In the genomic region with DNA sequence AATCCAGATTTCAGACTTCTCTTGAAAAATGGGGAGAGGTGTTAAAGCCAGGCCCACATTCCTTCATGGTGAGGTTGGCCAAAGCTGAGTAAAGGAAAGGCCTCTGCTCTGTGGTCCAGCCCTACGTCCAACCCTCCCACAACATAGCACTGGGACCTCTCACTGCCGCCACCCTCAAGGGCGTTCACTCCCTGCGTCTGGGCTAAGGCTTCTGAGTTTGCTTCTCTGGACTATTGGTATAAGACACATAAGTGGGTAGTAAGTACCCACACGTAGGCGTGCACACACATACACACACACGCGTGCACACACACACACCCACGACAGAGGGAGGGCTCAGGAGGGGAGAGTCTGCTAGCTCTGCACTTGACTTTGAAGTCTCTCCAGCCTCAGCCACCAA, we compare ENCODE assay signal across 17 cellular contexts.
A peak's percentile ranks its signal among the peaks of the same experiment; 100 is the strongest.
DNase-seq lines count a peak whose midpoint lies in the region; ATAC-seq, FAIRE-seq and TF ChIP-seq lines count a peak whose summit lies in the region.
"Had no signal": no experiment of that assay in that cellular context is flagged by ENCODE, and none has a peak within 500 bp of the region (broad histone marks: within the 10 kb centered on the region; RNA-seq: fewer than 3 reads in every experiment).

No MANE protein-coding gene starts in this region.

- H2AFZ ChIP-seq in astrocyte (ENCODE audit: low read depth, low read length): no peak overlapping the region
- H2AFZ ChIP-seq: GM23338 had no signal

- no peak for FAIRE-seq in astrocyte (lab: Jason Lieb, UNC)
- FAIRE-seq: GM12878 had no signal

- H3K9ac ChIP-seq in astrocyte (ENCODE audit: low read length): no peak overlapping the region

- no peaks in the 10 kb centered on the region for H3K36me3 Mint-ChIP-seq in astrocyte (ENCODE audit: low read depth, unreplicated experiment)
- peaks cover 20% of the 10 kb centered on the region for H3K36me3 Mint-ChIP-seq in nephron progenitor cell (ENCODE audit: low read depth)
- H3K36me3 Mint-ChIP-seq: CD14-positive monocyte had no signal

- H3K36me3 ChIP-seq in astrocyte (ENCODE audit: insufficient read depth, low read length): no peaks in the 10 kb centered on the region
- H3K36me3 ChIP-seq in heart right ventricle: no peaks in the 10 kb centered on the region

- ATAC-seq in heart right ventricle (peak in 5 of 8 donors; percentile 51 to 91 (median 69)), HG02763 (IDR thresholded peaks at IDR 0.05; ENCODE audit: unreplicated experiment) (no peak)
- ATAC-seq: GM12878, GM23338 had no signal

- H3K27me3 ChIP-seq in astrocyte (ENCODE audit: insufficient read depth, low read length) (no peaks in the 10 kb centered on the region), heart right ventricle (no peaks in the 10 kb centered on the region)

- intact Hi-C loops in heart right ventricle (cut with DNase I): no loop called here
- intact Hi-C loops in head of caudate nucleus (cut with DNase I): no loop called here

- TF ChIP-seq CTCF in astrocyte (IDR thresholded peaks at IDR 0.05; ENCODE audit: insufficient read depth, low read depth, low read length) (no peak), heart right ventricle (IDR thresholded peaks at IDR 0.05) (no peak), nephron progenitor cell (IDR thresholded peaks at IDR 0.05) (no peak)

- no peak overlapping the region for H3K4me2 ChIP-seq in astrocyte (ENCODE audit: low read length)
- H3K4me2 ChIP-seq: GM23338 had no signal

- H3K9me3 ChIP-seq in astrocyte (ENCODE audit: insufficient read depth, low read depth, low read length) (no peaks in the 10 kb centered on the region), heart right ventricle (no peaks in the 10 kb centered on the region)

- H3K4me3 ChIP-seq in astrocyte (ENCODE audit: insufficient read depth, low read depth, low read length) (no peak overlapping the region), heart right ventricle (no peak overlapping the region)
- H3K4me3 ChIP-seq: GM12878, GM23338 had no signal

- H3K4me1 Mint-ChIP-seq in astrocyte (ENCODE audit: low read depth, unreplicated experiment) (peaks cover 3% of the 10 kb centered on the region), nephron progenitor cell (peaks cover 14% of the 10 kb centered on the region)
- H3K4me1 Mint-ChIP-seq: CD14-positive monocyte had no signal

- H3K9me3 Mint-ChIP-seq in astrocyte (ENCODE audit: unreplicated experiment) (no peaks in the 10 kb centered on the region), nephron progenitor cell (no peaks in the 10 kb centered on the region)
- H3K9me3 Mint-ChIP-seq: CD14-positive monocyte, GM23338, HFFc6 had no signal

- DNase-seq in AG20443 (ENCODE audit: low spot score) (peak; percentile 59), astrocyte (ENCODE audit: low read depth) (peak; percentile 15), heart right ventricle (no peak), nephron progenitor cell (no peak), NAMALWA (ENCODE audit: low spot score) (no peak), GDM1 (lab: John Stamatoyannopoulos, UW) (no peak), head of caudate nucleus (no peak)
- DNase-seq: COR-L47, HFFc6, KG1, NCI-H1092 treated with DMSO at 0.1 percent for 48 hours, NCI-H1694 treated with DMSO at 0.1 percent for 48 hours had no signal

- no peaks in the 10 kb centered on the region for H3K79me2 ChIP-seq in astrocyte (ENCODE audit: insufficient read depth, low read length)

- H3K4me3 Mint-ChIP-seq in astrocyte (ENCODE audit: unreplicated experiment) (no peak overlapping the region), nephron progenitor cell (no peak overlapping the region)
- H3K4me3 Mint-ChIP-seq: CD14-positive monocyte, GM23338, HFFc6 had no signal

- H3K4me1 ChIP-seq in astrocyte (ENCODE audit: insufficient read depth, low read length) (no peaks in the 10 kb centered on the region), heart right ventricle (peaks cover 0 to 10% (median 0%) of the 10 kb centered on the region in 9 donors)

- H3K27ac ChIP-seq in astrocyte (ENCODE audit: low read depth, low read length) (no peak overlapping the region), heart right ventricle (no peak overlapping the region)
- H3K27ac ChIP-seq: HL-60 had no signal

- H4K20me1 ChIP-seq in astrocyte (ENCODE audit: insufficient read depth, low read length): no peaks in the 10 kb centered on the region

- 82 to 88% methylated on average over 9 of the region's 9 CpGs for WGBS in heart right ventricle, 2 donors

- H3K27me3 Mint-ChIP-seq in astrocyte (ENCODE audit: low read depth, unreplicated experiment): peaks cover 16% of the 10 kb centered on the region
- peaks cover 10% of the 10 kb centered on the region for H3K27me3 Mint-ChIP-seq in nephron progenitor cell (ENCODE audit: low read depth, poor library complexity)

- H3K27ac Mint-ChIP-seq in astrocyte (ENCODE audit: unreplicated experiment) (peak overlapping the region; percentile 34), nephron progenitor cell (peak overlapping the region; percentile 47)
- H3K27ac Mint-ChIP-seq: GM23338, HFFc6 had no signal

Comparison
In these comparisons a context has a peak if more than half of its experiments do, and no peak if none do; other contexts are left out.
1. DNase-seq: peak in AG20443 (single experiment) and astrocyte (single experiment); none in heart right ventricle (0 of 2), nephron progenitor cell (single experiment), NAMALWA (single experiment), GDM1 (single experiment) and head of caudate nucleus (0 of 42).